In the genomic region with DNA sequence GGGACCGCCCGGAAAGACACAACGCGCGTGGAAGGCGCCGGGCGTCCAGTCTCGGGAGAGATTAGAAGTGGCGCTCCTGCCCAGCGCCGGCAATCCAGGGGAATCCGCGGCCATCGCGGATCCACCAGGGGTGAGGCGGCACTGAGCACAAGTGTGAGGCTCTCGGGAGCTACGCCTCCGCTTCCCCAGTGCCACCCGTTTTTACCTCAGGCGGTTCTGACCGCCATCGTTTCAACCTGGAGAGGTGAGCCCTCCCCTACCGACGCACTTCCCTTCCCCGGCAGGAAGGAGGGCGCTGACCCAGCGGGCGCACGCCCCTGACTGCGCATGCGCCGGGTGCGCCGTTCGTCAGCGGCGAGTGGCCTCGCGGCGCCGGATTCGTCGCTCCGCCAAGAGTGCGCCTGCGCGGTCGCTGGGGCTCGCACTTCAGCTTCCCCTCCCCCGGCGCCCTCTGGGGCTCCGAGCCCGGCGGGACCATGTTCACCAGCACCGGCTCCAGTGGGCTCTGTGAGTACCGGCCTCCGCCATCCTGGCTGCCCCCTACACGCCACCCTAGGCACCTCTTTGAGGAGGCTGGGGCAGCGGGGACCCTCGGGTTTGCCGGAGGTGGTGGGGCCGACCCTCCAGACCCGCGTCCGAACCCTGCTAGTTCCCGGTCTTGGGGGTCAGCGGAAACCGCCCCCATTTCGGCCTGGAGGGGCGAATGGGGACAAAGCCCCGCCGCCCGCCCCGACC, we compare ENCODE assay signal across 8 cellular contexts. TPM values are rescaled to one million over a fixed set of nuclear protein-coding genes. Genes with fewer than 3 reads are reported as not detected.
A peak's percentile ranks its signal among the peaks of the same experiment; 100 is the strongest.
DNase-seq lines count a peak whose midpoint lies in the region; ATAC-seq and TF ChIP-seq lines count a peak whose summit lies in the region.

A gene with protein sequence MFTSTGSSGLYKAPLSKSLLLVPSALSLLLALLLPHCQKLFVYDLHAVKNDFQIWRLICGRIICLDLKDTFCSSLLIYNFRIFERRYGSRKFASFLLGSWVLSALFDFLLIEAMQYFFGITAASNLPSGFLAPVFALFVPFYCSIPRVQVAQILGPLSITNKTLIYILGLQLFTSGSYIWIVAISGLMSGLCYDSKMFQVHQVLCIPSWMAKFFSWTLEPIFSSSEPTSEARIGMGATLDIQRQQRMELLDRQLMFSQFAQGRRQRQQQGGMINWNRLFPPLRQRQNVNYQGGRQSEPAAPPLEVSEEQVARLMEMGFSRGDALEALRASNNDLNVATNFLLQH (plus strand): TSS at position 422 of the 735 bp plus-strand sequence. CDS start 55 bp downstream, at position 477.

- H3K27me3 ChIP-seq in uterus: no peaks in the 10 kb centered on the region

- peak within 1 kb of the TSS; percentile 99 for H3K4me3 Mint-ChIP-seq in T-helper 1 cell treated with Interleukin-12 subunit alpha and Interleukin-12 subunit beta and Interleukin-4 antibody, amounts not matched to agents 30 μg/mL and 1 μg/mL, for 36 hours

- no peaks in the 10 kb centered on the region for H3K36me3 ChIP-seq in uterus

- peaks cover 24% of the 10 kb centered on the region for H3K36me3 Mint-ChIP-seq in T-helper 1 cell treated with Interleukin-12 subunit alpha and Interleukin-12 subunit beta and Interleukin-4 antibody, amounts not matched to agents 30 μg/mL and 1 μg/mL, for 36 hours (ENCODE audit: low read depth)

- ATAC-seq in HG02884 (IDR thresholded peaks at IDR 0.05; ENCODE audit: unreplicated experiment): peak; percentile 58
- peak; percentile 97 for ATAC-seq in left ventricle myocardium superior

- H3K4me1 Mint-ChIP-seq in T-helper 1 cell treated with Interleukin-12 subunit alpha and Interleukin-12 subunit beta and Interleukin-4 antibody, amounts not matched to agents 30 μg/mL and 1 μg/mL, for 36 hours (ENCODE audit: low read depth): peaks cover 38% of the 10 kb centered on the region

- peak within 1 kb of the TSS; percentile 93 for H3K27ac Mint-ChIP-seq in T-helper 1 cell treated with Interleukin-12 subunit alpha and Interleukin-12 subunit beta and Interleukin-4 antibody, amounts not matched to agents 30 μg/mL and 1 μg/mL, for 36 hours

- intact Hi-C loops in left ventricle myocardium superior (cut with micrococcal nuclease): no loop called here
- intact Hi-C loops in uterus (cut with DNase I; ENCODE audit: low total_unique reads): no loop called here

- peak within 1 kb of the TSS; percentile 98 to 99 for H3K4me3 ChIP-seq in uterus

- H3K4me1 ChIP-seq in uterus: no peaks in the 10 kb centered on the region

- H3K27ac ChIP-seq in uterus: peak within 1 kb of the TSS; percentile 92 to 99

- no peaks in the 10 kb centered on the region for H3K9me3 Mint-ChIP-seq in T-helper 1 cell treated with Interleukin-12 subunit alpha and Interleukin-12 subunit beta and Interleukin-4 antibody, amounts not matched to agents 30 μg/mL and 1 μg/mL, for 36 hours

- peaks cover 17% of the 10 kb centered on the region for H3K27me3 Mint-ChIP-seq in T-helper 1 cell treated with Interleukin-12 subunit alpha and Interleukin-12 subunit beta and Interleukin-4 antibody, amounts not matched to agents 30 μg/mL and 1 μg/mL, for 36 hours (ENCODE audit: low read depth)

- TF ChIP-seq CTCF in GM13977 (IDR thresholded peaks at IDR 0.05; ENCODE audit: extremely low read depth, insufficient read depth, missing control alignments): no peak
- peak; percentile 19 to 50 (median 30) for TF ChIP-seq CTCF in uterus (IDR thresholded peaks at IDR 0.05)

- no peaks in the 10 kb centered on the region for H3K9me3 ChIP-seq in uterus

- TF ChIP-seq POLR2A in uterus (IDR thresholded peaks at IDR 0.05): peak; percentile 97 to 99

- in situ Hi-C loops in GM13977 (cut with MboI; ENCODE audit: low pct_unique_long_range_greater_than_20kb, low sequenced_read_pairs, unreplicated experiment): no loop called here

- DNase-seq in GM13977 (ENCODE audit: low spot score) (peak; percentile 99), NCI-H1694 (lab: John Stamatoyannopoulos, UW) (peak; percentile 83), amygdala (lab: John Stamatoyannopoulos, UW) (peak; percentile 45 to 97 (median 85)), left ventricle myocardium superior (peak; percentile 98), pulmonary artery endothelial cell (ENCODE audit: low read depth, low spot score) (peak; percentile 77), uterus (peak; percentile 91 to 96)

RNA-seq across cellular contexts. Expression of the gene that starts here (rescaled TPM):
- total RNA-seq in left ventricle myocardium superior (36.3 TPM), pulmonary artery endothelial cell (33.8 and 34.7 TPM in 2 replicates), uterus (10 to 100 TPM; 54.4 to 65.9 (median 59.5) TPM)

Comparison
In these comparisons a context has a peak if more than half of its experiments do, and no peak if none do; other contexts are left out.
1. Peak in every context shown above with its lines: DNase-seq, ATAC-seq, H3K4me3 ChIP-seq and H3K27ac ChIP-seq.